2 cellular contexts compared by ENCODE assay signal in the genomic region with DNA sequence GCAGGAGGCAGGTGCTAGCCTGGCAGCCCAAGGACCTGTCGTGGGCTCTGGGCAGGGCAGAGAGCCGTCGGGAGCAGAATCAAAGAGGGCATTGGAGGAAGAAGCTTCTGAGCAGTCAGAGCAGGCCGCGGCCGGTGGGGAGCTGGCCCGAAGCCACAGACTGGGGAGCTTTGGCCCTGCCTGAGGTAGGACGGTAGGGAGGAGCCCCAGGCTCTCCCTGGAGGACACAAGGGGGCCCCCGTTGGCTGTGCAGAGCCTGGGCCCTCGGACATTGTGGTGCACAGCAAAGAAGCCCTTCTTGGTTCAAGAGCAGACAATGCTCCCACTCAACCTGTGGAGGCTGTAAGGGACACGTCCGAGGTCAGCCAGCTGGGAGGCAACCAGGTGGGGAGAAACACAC. TPM values are rescaled to one million over a fixed set of nuclear protein-coding genes. Genes with fewer than 3 reads are reported as not detected.
"Had no signal": no experiment of that assay in that cellular context is flagged by ENCODE, and none has a peak within 500 bp of the region (broad histone marks: within the 10 kb centered on the region; RNA-seq: fewer than 3 reads in every experiment).

No MANE protein-coding gene starts in this region.

RNA-seq across cellular contexts. Expression of a gene that starts 10.1 kb away (rescaled TPM):
- total RNA-seq: GM23248, HFFc6 had no signal
- polyA plus RNA-seq: GM23248 had no signal
